27 cellular contexts compared by ENCODE assay signal in genomic region chr16:72891291-72892227, GRCh38.
"Had no signal": no experiment of that assay in that cellular context is flagged by ENCODE, and none has a peak within 500 bp of the region (broad histone marks: within the 10 kb centered on the region; RNA-seq: fewer than 3 reads in every experiment).

No MANE protein-coding gene starts in this region.

- H3K27ac ChIP-seq: adrenal gland, pancreas, testis, upper lobe of left lung, vagina had no signal

- H3K4me3 Mint-ChIP-seq: activated CD4-positive, alpha-beta memory T cell treated with anti-CD3 and anti-CD28 coated beads, Interleukin-2, amount 10 ng/mL, durations not matched to agents 7 days and 5 days; activated CD4-positive, alpha-beta T cell treated with anti-CD3 and anti-CD28 coated beads, Interleukin-2, amount 10 ng/mL, durations not matched to agents 7 days and 5 days; activated T-cell treated with anti-CD3 and anti-CD28 coated beads, Interleukin-2, amount 50 U/mL, for 24 hours; brain; naive B cell; nephron progenitor cell had no signal

- H3K4me1 Mint-ChIP-seq: activated CD4-positive, alpha-beta memory T cell treated with anti-CD3 and anti-CD28 coated beads, Interleukin-2, amount 10 ng/mL, durations not matched to agents 7 days and 5 days; activated CD4-positive, alpha-beta T cell treated with anti-CD3 and anti-CD28 coated beads, Interleukin-2, amount 10 ng/mL, durations not matched to agents 7 days and 5 days; naive B cell had no signal

- H3K9me3 Mint-ChIP-seq: brain, nephron progenitor cell had no signal

- FAIRE-seq: keratinocyte, pancreas had no signal

- H3K9me3 ChIP-seq: adrenal gland, mucosa of descending colon, pancreas, testis, upper lobe of left lung, vagina had no signal

- H3K27me3 ChIP-seq: adrenal gland, pancreas, testis, upper lobe of left lung, vagina had no signal

- ATAC-seq: activated naive CD4-positive, alpha-beta T cell treated with anti-CD3 and anti-CD28 coated beads, Interleukin-2, amount 50 U/mL, for 72 hours; left cardiac atrium; left ventricle myocardium superior; mucosa of descending colon; pancreas; right cardiac atrium; stimulated activated naive CD8-positive, alpha-beta T cell treated with anti-CD3 and anti-CD28 coated beads, Interleukin-15, Interleukin-2, amounts not matched to agents 100 U/mL and 50 U/mL, for 24 hours had no signal

- H3K27ac Mint-ChIP-seq: activated CD4-positive, alpha-beta memory T cell treated with anti-CD3 and anti-CD28 coated beads, Interleukin-2, amount 10 ng/mL, durations not matched to agents 7 days and 5 days; activated CD4-positive, alpha-beta T cell treated with anti-CD3 and anti-CD28 coated beads, Interleukin-2, amount 10 ng/mL, durations not matched to agents 7 days and 5 days; activated naive CD4-positive, alpha-beta T cell treated with anti-CD3 and anti-CD28 coated beads, Interleukin-2, amount 50 U/mL, for 72 hours; activated T-cell treated with anti-CD3 and anti-CD28 coated beads, Interleukin-2, amount 50 U/mL, for 24 hours; nephron progenitor cell had no signal

- H3K27me3 Mint-ChIP-seq: activated CD4-positive, alpha-beta memory T cell treated with anti-CD3 and anti-CD28 coated beads, Interleukin-2, amount 10 ng/mL, durations not matched to agents 7 days and 5 days; brain; naive B cell had no signal

- H3K4me3 ChIP-seq: adrenal gland, mucosa of descending colon, pancreas, testis, upper lobe of left lung, vagina had no signal

- DNase-seq: activated CD4-positive, alpha-beta memory T cell treated with anti-CD3 and anti-CD28 coated beads, Interleukin-2, amount 10 ng/mL, durations not matched to agents 7 days and 5 days; activated CD4-positive, alpha-beta T cell treated with anti-CD3 and anti-CD28 coated beads, Interleukin-2, amount 10 ng/mL, durations not matched to agents 7 days and 5 days; activated CD4-positive, CD25-positive, alpha-beta regulatory T cell treated with anti-CD3 and anti-CD28 coated beads, Interleukin-2, amount 50 U/mL, for 72 hours; activated CD8-positive, alpha-beta memory T cell treated with anti-CD3 and anti-CD28 coated beads, Interleukin-2, amount 50 U/mL, for 48 hours; activated gamma-delta T cell treated with Interleukin-2 at 50 U/mL for 16 hours; activated T-cell treated with anti-CD3 and anti-CD28 coated beads, Interleukin-2, amount 50 U/mL, for 24 hours; adrenal gland; aorta; cortex of kidney; head of caudate nucleus; hippocampal formation; left cardiac atrium; left ventricle myocardium superior; mucosa of descending colon; naive B cell; nephron progenitor cell; pancreas; right cardiac atrium; stimulated activated CD4-positive, alpha-beta T cell treated with anti-CD3 and anti-CD28 coated beads, Interleukin-2, amount 100 ng/mL, for 48 hours; stimulated activated naive CD8-positive, alpha-beta T cell treated with anti-CD3 and anti-CD28 coated beads, Interleukin-15, Interleukin-2, amounts not matched to agents 100 U/mL and 50 U/mL, for 24 hours; T-helper 2 cell; testis; upper lobe of left lung had no signal

- H3K4me1 ChIP-seq: adrenal gland, pancreas, upper lobe of left lung had no signal
